In the genomic region with DNA sequence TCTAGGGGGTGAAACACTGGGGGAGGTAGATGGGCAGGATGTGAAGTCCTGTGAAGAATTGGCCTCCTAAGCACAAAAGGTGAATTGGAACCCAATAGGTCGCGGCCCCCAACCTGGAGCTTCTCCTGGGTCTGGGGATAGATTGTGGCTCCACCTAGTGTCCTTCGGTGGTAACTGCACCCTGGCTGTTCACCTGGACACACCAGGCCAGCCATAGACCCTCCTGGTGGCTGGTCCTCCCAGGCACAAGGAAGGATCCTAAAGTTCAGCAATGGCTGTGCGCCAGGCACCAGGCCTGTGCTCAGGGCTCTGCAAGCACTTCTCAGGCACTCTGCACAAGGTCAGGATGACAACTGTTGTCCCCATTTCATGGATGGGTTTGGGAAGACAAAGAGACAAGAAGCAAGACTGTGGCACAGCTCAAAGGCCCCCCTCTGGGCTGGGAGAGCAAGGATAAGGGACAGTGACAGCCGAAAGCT, we compare ENCODE assay signal across 9 cellular contexts. TPM values are rescaled to one million over a fixed set of nuclear protein-coding genes. Genes with fewer than 3 reads are reported as not detected.
DNase-seq lines count a peak whose midpoint lies in the region; ATAC-seq and TF ChIP-seq lines count a peak whose summit lies in the region.
"Had no signal": no experiment of that assay in that cellular context is flagged by ENCODE, and none has a peak within 500 bp of the region (broad histone marks: within the 10 kb centered on the region; RNA-seq: fewer than 3 reads in every experiment).

No MANE protein-coding gene starts in this region.

- intact Hi-C loops in colonic mucosa (cut with DNase I): no loop called here

- no peaks in the 10 kb centered on the region; the same call in 1 of the 2 replicates for H4K20me1 ChIP-seq in BLaER1

- no peak overlapping the region for H3K27ac ChIP-seq in BLaER1
- H3K27ac ChIP-seq in colonic mucosa: no peak overlapping the region

- H3K4me3 ChIP-seq in BLaER1 (no peak overlapping the region), colonic mucosa (no peak overlapping the region)

- H3K36me3 ChIP-seq in BLaER1 (no peaks in the 10 kb centered on the region), colonic mucosa (no peaks in the 10 kb centered on the region)

- ATAC-seq in GM21447 (IDR thresholded peaks at IDR 0.05; ENCODE audit: unreplicated experiment): no peak

- peak; percentile 97 for TF ChIP-seq CTCF in colonic mucosa (IDR thresholded peaks at IDR 0.05)

- DNase-seq in H4 (ENCODE audit: low spot score) (peak; percentile 27), NCI-H345 treated with DMSO at 0.1 percent for 48 hours (lab: John Stamatoyannopoulos, UW; ENCODE audit: unreplicated experiment) (peak; percentile 72), colonic mucosa (peak; percentile 71), medulla oblongata (ENCODE audit: extremely low spot score) (peak; percentile 49)
- peak; percentile 80 for DNase-seq in activated CD4-positive, alpha-beta T cell treated with anti-CD3 and anti-CD28 coated beads for 48 hours
- peak; percentile 45 for DNase-seq in stimulated activated CD8-positive, alpha-beta memory T cell treated with anti-CD3 and anti-CD28 coated beads, Interleukin-4, amount 100 ng/mL, for 1 hour (ENCODE audit: low read depth in 2 of 2, low spot score in 1 of 2)

- H3K4me2 ChIP-seq in BLaER1: peak overlapping the region; percentile 82

- H3K27me3 ChIP-seq in BLaER1: peaks cover 24% of the 10 kb centered on the region
- H3K27me3 ChIP-seq in colonic mucosa: no peaks in the 10 kb centered on the region

- H3K9me3 ChIP-seq in BLaER1 (no peaks in the 10 kb centered on the region), colonic mucosa (no peaks in the 10 kb centered on the region)

- H3K9ac ChIP-seq in BLaER1 (0 out of 2 replicates have a peak overlapping the region, but pooled peaks have one; percentile 4), colonic mucosa (ENCODE audit: low read depth in 2 of 2, low read length in 2 of 2) (no peak overlapping the region)

- H3K4me1 ChIP-seq in BLaER1: peaks cover 52% of the 10 kb centered on the region
- no peaks in the 10 kb centered on the region for H3K4me1 ChIP-seq in colonic mucosa

RNA-seq across cellular contexts. Expression of gene ESPN, which starts 13.5 kb away (rescaled TPM):
- not detected in 2 replicates for total RNA-seq in H4 (2014; rRNA removed; shearing (Covaris generic))
- total RNA-seq in colonic mucosa: 10 to 100 TPM; 74.3 to 98.0 TPM

RNA-seq across cellular contexts. Expression of gene HES2, which starts 18.4 kb away (rescaled TPM):
- total RNA-seq in H4 (2014; rRNA removed; shearing (Covaris generic)): not detected in 2 replicates
- total RNA-seq in colonic mucosa: 10 to 100 TPM; 14.2 to 24.0 TPM
- total RNA-seq: skeletal muscle tissue had no signal

RNA-seq across cellular contexts. Expression of gene TNFRSF25, which starts 27.9 kb away (rescaled TPM):
- 0.10 and 0.81 TPM in 2 replicates for total RNA-seq in H4 (2014; rRNA removed; shearing (Covaris generic))
- total RNA-seq in colonic mucosa: 10 to 100 TPM; 33.1 to 87.1 TPM

RNA-seq across cellular contexts. Expression of gene ACOT7, which starts 44.5 kb away (rescaled TPM):
- total RNA-seq in H4 (2014; rRNA removed; shearing (Covaris generic)): 50.6 and 56.0 TPM in 2 replicates
- total RNA-seq in colonic mucosa: 100 to 1,000 TPM in 1 of 2 donors, 10 to 100 TPM in 1; 48.7 to 125 TPM

RNA-seq across cellular contexts. Expression of gene PLEKHG5, which starts 53.4 kb away (rescaled TPM):
- 1.3 and 1.6 TPM in 2 replicates for total RNA-seq in H4 (2014; rRNA removed; shearing (Covaris generic))
- total RNA-seq in colonic mucosa: 10 to 100 TPM; 13.9 to 19.6 TPM

Comparison
In these comparisons a context has a peak if more than half of its experiments do, and no peak if none do; other contexts are left out.
1. DNase-seq: peak in every context shown above with its lines; median percentile 80 in activated CD4-positive, alpha-beta T cell treated with anti-CD3 and anti-CD28 coated beads for 48 hours; 72 in NCI-H345 treated with DMSO at 0.1 percent for 48 hours; 71 in colonic mucosa; 49 in medulla oblongata; 45 in stimulated activated CD8-positive, alpha-beta memory T cell treated with anti-CD3 and anti-CD28 coated beads, Interleukin-4, amount 100 ng/mL, for 1 hour; 27 in H4.
2. RNA of gene ESPN, which starts 13.5 kb away (total RNA-seq): 74.3 to 98.0 TPM in colonic mucosa; not detected in H4; every median in the first group is over 10 times any median in the second.
3. RNA of gene HES2, which starts 18.4 kb away (total RNA-seq): 14.2 to 24.0 TPM in colonic mucosa; not detected in H4; every median in the first group is over 10 times any median in the second.
4. RNA of gene TNFRSF25, which starts 27.9 kb away (total RNA-seq): 33.1 to 87.1 TPM in colonic mucosa; 0.10 to 0.81 TPM in H4; every median in the first group is over 10 times any median in the second.